8 cellular contexts compared by ENCODE assay signal in genomic region chrX:103586314-103586646, GRCh38. TPM values are rescaled to one million over a fixed set of nuclear protein-coding genes. Genes with fewer than 3 reads are reported as not detected.
DNase-seq lines count a peak whose midpoint lies in the region; ATAC-seq and TF ChIP-seq lines count a peak whose summit lies in the region.

No MANE protein-coding gene starts in this region.

- no peak for TF ChIP-seq CTCF in LNCaP clone FGC (IDR thresholded peaks at IDR 0.05; ENCODE audit: control insufficient read depth, extremely low read depth, insufficient read depth)
- TF ChIP-seq CTCF in uterus (IDR thresholded peaks at IDR 0.05) = no peak
- TF ChIP-seq CTCF in GM20000 (IDR thresholded peaks at IDR 0.05; ENCODE audit: extremely low read depth, missing control alignments) = no peak

- H3K9me3 ChIP-seq in uterus = no peaks in the 10 kb centered on the region

- H3K4me3 ChIP-seq in LNCaP clone FGC (ENCODE audit: low read depth, low read length) = peak overlapping the region; percentile 77
- H3K4me3 ChIP-seq in uterus = peak overlapping the region; percentile 46 to 67

- no peak for DNase-seq in LNCaP clone FGC (ENCODE audit: low read depth)
- peak; percentile 28 for DNase-seq in medulla oblongata (ENCODE audit: extremely low spot score)
- peak; percentile 37 to 50 for DNase-seq in uterus
- DNase-seq in NCI-H2107 (lab: John Stamatoyannopoulos, UW) = no peak
- no peak for DNase-seq in OCI-M2 (lab: John Stamatoyannopoulos, UW; ENCODE audit: unreplicated experiment)
- DNase-seq in GM20000 (ENCODE audit: low spot score) = no peak

- no peaks in the 10 kb centered on the region for H3K36me3 ChIP-seq in uterus

- H3K27ac ChIP-seq in cingulate gyrus (ENCODE audit: low read depth, low read length) = peak overlapping the region; percentile 72
- H3K27ac ChIP-seq in uterus = peak overlapping the region; percentile 93 to 98

- H3K4me1 ChIP-seq in uterus = no peaks in the 10 kb centered on the region

- peak; percentile 25 for ATAC-seq in GM19035 (IDR thresholded peaks at IDR 0.05; ENCODE audit: unreplicated experiment)

- intact Hi-C loops in uterus (cut with DNase I; ENCODE audit: low total_unique reads) = no loop called here

- peak in 1 of 2 donors; percentile 14 for TF ChIP-seq POLR2A in uterus (IDR thresholded peaks at IDR 0.05)

- no peaks in the 10 kb centered on the region for H3K27me3 ChIP-seq in uterus

RNA-seq across cellular contexts. Expression of gene TCEAL4, which starts 1.0 kb away (rescaled TPM):
- 100 to 1,000 TPM in 3 of 4 donors, 10 to 100 TPM in 1; 79.8 to 380 (median 308) TPM for total RNA-seq in uterus

RNA-seq across cellular contexts. Expression of gene TCEAL3, which starts 21.5 kb away (rescaled TPM):
- total RNA-seq in uterus = 100 to 1,000 TPM in 1 of 4 donors, 10 to 100 TPM in 3; 13.8 to 120 (median 66.1) TPM

RNA-seq across cellular contexts. Expression of gene TCEAL1, which starts 42.5 kb away (rescaled TPM):
- 100 to 1,000 TPM in 3 of 4 donors, 10 to 100 TPM in 1; 70.0 to 362 (median 176) TPM for total RNA-seq in uterus

Comparison
In these comparisons a context has a peak if more than half of its experiments do, and no peak if none do; other contexts are left out.
1. DNase-seq: peak in medulla oblongata (single experiment) and uterus (2 of 2); none in LNCaP clone FGC (single experiment), NCI-H2107 (single experiment), OCI-M2 (single experiment) and GM20000 (single experiment).